ENCODE assay signal across 17 cellular contexts in the genomic region with DNA sequence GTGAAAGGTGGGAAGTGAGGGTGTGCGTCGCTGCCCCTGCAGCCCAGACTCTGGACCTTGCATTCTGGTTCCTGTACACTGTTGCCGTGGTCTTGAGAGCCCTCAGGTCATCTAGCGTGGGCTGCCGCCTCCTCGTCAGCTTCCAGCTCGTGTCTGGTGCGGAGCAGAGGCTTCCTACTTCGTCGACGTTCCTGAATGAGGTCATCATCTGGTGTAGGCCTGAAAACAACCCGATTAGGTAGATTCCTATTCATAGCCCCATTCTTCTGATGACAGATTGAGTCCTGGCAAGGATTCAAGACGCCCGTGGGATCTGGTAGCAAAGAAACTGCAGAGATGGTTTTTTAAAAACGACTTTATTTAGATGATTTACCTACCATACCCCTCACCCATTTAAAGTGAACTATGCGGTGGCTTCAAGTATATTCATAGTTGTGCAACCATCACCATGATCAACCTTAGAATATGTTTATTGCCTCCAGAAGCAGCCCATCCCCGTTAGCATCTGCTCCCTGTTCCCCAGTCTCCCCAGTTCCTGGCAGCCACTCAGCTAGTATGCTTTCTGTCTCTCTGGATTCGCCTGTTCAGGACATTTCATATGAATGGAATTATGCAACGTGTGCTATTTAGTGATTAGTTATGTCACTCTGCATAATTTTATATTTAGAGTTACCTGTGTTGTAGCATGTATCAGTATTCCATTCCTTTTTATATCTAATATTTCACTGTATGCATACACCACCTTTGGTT. TPM values are rescaled to one million over a fixed set of nuclear protein-coding genes. Genes with fewer than 3 reads are reported as not detected.
DNase-seq lines count a peak whose midpoint lies in the region; ATAC-seq and TF ChIP-seq lines count a peak whose summit lies in the region.
"Had no signal": no experiment of that assay in that cellular context is flagged by ENCODE, and none has a peak within 500 bp of the region (broad histone marks: within the 10 kb centered on the region; RNA-seq: fewer than 3 reads in every experiment).

No MANE protein-coding gene starts in this region.

- H3K4me3 ChIP-seq in fibroblast of pulmonary artery (replicated peaks; ENCODE audit: low read depth, low read length) (no peak overlapping the region), Peyer's patch (no peak overlapping the region)
- H3K4me3 ChIP-seq: body of pancreas, tibial nerve had no signal

- no peak for DNase-seq in T-helper 1 cell
- DNase-seq in T-helper 17 cell: no peak
- peak; percentile 28 for DNase-seq in fibroblast of pulmonary artery (ENCODE audit: low read depth)
- DNase-seq in posterior vena cava (ENCODE audit: low spot score): peak; percentile 66
- DNase-seq in Peyer's patch: no peak
- DNase-seq in NCI-H1694 (lab: John Stamatoyannopoulos, UW): no peak
- DNase-seq: activated CD4-positive, alpha-beta T cell treated with anti-CD3 and anti-CD28 coated beads for 1 hour; kidney; NCI-H526; nephron progenitor cell; stimulated activated CD4-positive, alpha-beta T cell treated with anti-CD3 and anti-CD28 coated beads, Interleukin-2, amount 100 ng/mL, for 24 hours had no signal

- H3K9me3 Mint-ChIP-seq in T-helper 1 cell treated with Interleukin-12 subunit alpha and Interleukin-12 subunit beta and Interleukin-4 antibody, amounts not matched to agents 30 μg/mL and 1 μg/mL, for 36 hours: no peaks in the 10 kb centered on the region
- H3K9me3 Mint-ChIP-seq: activated T-helper 2 cell treated with anti-CD3 and anti-CD28 coated beads, Interferon-gamma antibody, Interleukin-2, Interleukin-4, amounts not matched to agents 10 μg/mL and 5 μg/mL and 100 μg/mL, durations not matched to agents 14 hours and 24 hours and 36 hours had no signal

- H3K4me1 ChIP-seq in Peyer's patch: peaks cover 0 to 34% (median 0%) of the 10 kb centered on the region in 4 donors

- TF ChIP-seq CTCF in fibroblast of pulmonary artery (IDR thresholded peaks at IDR 0.05; ENCODE audit: low read length, missing control alignments) (no peak), Peyer's patch (IDR thresholded peaks at IDR 0.05) (no peak)

- intact Hi-C loops in posterior vena cava (cut with DNase I): no loop called here

- H3K4me3 Mint-ChIP-seq in T-helper 1 cell treated with Interleukin-12 subunit alpha and Interleukin-12 subunit beta and Interleukin-4 antibody, amounts not matched to agents 30 μg/mL and 1 μg/mL, for 36 hours: no peak overlapping the region
- H3K4me3 Mint-ChIP-seq in T-helper 17 cell: no peak overlapping the region
- H3K4me3 Mint-ChIP-seq: nephron progenitor cell had no signal

- TF ChIP-seq POLR2A in Peyer's patch (IDR thresholded peaks at IDR 0.05): no peak

- peak overlapping the region in 1 of 4 donors; percentile 75 for H3K27ac ChIP-seq in Peyer's patch
- H3K27ac ChIP-seq: 22Rv1, tibial nerve had no signal

- H3K36me3 Mint-ChIP-seq in T-helper 1 cell treated with Interleukin-12 subunit alpha and Interleukin-12 subunit beta and Interleukin-4 antibody, amounts not matched to agents 30 μg/mL and 1 μg/mL, for 36 hours (ENCODE audit: low read depth): peaks cover 24% of the 10 kb centered on the region
- peaks cover 6% of the 10 kb centered on the region for H3K36me3 Mint-ChIP-seq in T-helper 17 cell (ENCODE audit: low read depth)

- H3K27me3 Mint-ChIP-seq in T-helper 1 cell treated with Interleukin-12 subunit alpha and Interleukin-12 subunit beta and Interleukin-4 antibody, amounts not matched to agents 30 μg/mL and 1 μg/mL, for 36 hours (ENCODE audit: low read depth): no peaks in the 10 kb centered on the region
- no peaks in the 10 kb centered on the region for H3K27me3 Mint-ChIP-seq in T-helper 17 cell

- ATAC-seq in T-helper 17 cell (no peak), HG02885 (IDR thresholded peaks at IDR 0.05; ENCODE audit: poor library complexity, unreplicated experiment) (no peak)
- ATAC-seq: body of pancreas had no signal

- H3K27ac Mint-ChIP-seq in T-helper 1 cell treated with Interleukin-12 subunit alpha and Interleukin-12 subunit beta and Interleukin-4 antibody, amounts not matched to agents 30 μg/mL and 1 μg/mL, for 36 hours: peak overlapping the region; percentile 67
- peak overlapping the region; percentile 91 for H3K27ac Mint-ChIP-seq in T-helper 17 cell
- H3K27ac Mint-ChIP-seq: nephron progenitor cell had no signal

- peaks cover 37% of the 10 kb centered on the region for H3K4me1 Mint-ChIP-seq in T-helper 1 cell treated with Interleukin-12 subunit alpha and Interleukin-12 subunit beta and Interleukin-4 antibody, amounts not matched to agents 30 μg/mL and 1 μg/mL, for 36 hours (ENCODE audit: low read depth)
- H3K4me1 Mint-ChIP-seq in T-helper 17 cell: peaks cover 37% of the 10 kb centered on the region

- no peaks in the 10 kb centered on the region for H3K27me3 ChIP-seq in Peyer's patch
- H3K27me3 ChIP-seq: body of pancreas, tibial nerve had no signal

- H3K36me3 ChIP-seq in Peyer's patch: peaks cover 0 to 59% (median 0%) of the 10 kb centered on the region in 3 donors

- H3K9me3 ChIP-seq in T-helper 17 cell (ENCODE audit: control insufficient read depth, low read length, poor library complexity, severe bottlenecking) (no peaks in the 10 kb centered on the region), Peyer's patch (no peaks in the 10 kb centered on the region)
- H3K9me3 ChIP-seq: body of pancreas, tibial nerve had no signal

RNA-seq across cellular contexts. Expression of gene NAXD, which starts 13.8 kb away (rescaled TPM):
- total RNA-seq in T-helper 17 cell (10 to 100 TPM; 17.7 to 22.9 TPM), posterior vena cava (10 to 100 TPM; 19.5 to 21.7 TPM), Peyer's patch (10 to 100 TPM; 27.1 to 43.2 (median 35.8) TPM)

Comparison
In these comparisons a context has a peak if more than half of its experiments do, and no peak if none do; other contexts are left out.
1. DNase-seq: peak in fibroblast of pulmonary artery (single experiment) and posterior vena cava (single experiment); none in T-helper 1 cell (0 of 5), T-helper 17 cell (0 of 3), Peyer's patch (0 of 3) and NCI-H1694 (single experiment).